ENCODE assay signal across 1 cellular context in the genomic region with DNA sequence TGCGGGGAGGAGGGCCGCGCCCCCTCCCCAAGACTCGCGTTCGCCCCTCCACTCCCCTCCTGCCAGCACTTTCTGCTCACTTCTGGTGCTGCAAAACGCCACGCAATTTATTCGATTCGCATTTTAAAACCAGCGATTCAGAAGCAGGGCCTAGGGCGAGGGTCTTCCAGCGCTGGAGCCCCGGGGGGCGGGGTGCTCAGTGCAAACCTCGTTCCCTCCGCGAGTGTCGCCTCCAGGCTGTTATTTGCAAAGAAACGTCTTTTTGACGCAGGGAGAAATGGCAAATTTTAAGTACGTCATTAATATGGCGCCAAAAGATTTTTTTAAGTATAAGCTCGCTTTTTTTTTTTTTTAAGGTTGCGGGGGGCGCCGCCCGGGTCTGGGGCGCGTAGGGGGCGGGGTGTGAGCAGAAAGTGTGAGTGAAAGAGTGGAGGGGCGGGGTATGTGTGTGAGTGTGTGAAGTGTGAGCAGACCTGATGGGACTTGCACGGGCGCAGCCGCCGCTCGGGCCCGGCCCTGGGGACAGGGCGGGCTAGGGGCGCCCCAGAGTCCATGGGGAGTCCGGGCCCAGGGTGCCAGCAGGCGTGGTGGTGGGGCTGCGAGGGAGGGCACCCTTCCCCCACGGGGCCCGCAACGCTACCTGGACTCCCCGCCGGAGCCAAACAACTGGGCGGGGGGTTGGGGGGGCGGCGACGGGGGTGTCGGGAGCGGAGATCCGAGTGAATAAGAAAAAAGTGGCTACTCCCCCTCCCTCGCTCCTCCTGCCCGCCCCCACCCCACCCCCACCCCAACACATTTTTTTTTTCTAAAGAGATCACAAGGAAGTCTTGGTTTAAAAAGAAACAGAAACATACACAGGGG.
TF ChIP-seq lines count a peak whose summit lies in the region.

A gene (plus strand): TSS at position 845 of the 861 bp plus-strand sequence. CDS start 10,188 bp downstream, outside the sequence.

TF ChIP-seq in HEK293, 187 proteins besides CTCF, POLR2A, EP300 and RAD21 (continued from another document and continues in another):
- TF ChIP-seq, protein P1, sequence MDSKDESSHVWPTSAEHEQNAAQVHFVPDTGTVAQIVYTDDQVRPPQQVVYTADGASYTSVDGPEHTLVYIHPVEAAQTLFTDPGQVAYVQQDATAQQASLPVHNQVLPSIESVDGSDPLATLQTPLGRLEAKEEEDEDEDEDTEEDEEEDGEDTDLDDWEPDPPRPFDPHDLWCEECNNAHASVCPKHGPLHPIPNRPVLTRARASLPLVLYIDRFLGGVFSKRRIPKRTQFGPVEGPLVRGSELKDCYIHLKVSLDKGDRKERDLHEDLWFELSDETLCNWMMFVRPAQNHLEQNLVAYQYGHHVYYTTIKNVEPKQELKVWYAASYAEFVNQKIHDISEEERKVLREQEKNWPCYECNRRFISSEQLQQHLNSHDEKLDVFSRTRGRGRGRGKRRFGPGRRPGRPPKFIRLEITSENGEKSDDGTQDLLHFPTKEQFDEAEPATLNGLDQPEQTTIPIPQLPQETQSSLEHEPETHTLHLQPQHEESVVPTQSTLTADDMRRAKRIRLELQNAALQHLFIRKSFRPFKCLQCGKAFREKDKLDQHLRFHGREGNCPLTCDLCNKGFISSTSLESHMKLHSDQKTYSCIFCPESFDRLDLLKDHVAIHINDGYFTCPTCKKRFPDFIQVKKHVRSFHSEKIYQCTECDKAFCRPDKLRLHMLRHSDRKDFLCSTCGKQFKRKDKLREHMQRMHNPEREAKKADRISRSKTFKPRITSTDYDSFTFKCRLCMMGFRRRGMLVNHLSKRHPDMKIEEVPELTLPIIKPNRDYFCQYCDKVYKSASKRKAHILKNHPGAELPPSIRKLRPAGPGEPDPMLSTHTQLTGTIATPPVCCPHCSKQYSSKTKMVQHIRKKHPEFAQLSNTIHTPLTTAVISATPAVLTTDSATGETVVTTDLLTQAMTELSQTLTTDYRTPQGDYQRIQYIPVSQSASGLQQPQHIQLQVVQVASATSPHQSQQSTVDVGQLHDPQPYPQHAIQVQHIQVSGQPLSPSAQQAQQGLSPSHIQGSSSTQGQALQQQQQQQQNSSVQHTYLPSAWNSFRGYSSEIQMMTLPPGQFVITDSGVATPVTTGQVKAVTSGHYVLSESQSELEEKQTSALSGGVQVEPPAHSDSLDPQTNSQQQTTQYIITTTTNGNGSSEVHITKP (tag by site-specific recombination; IDR thresholded peaks at IDR 0.05), result peak; percentile 8; the same call in 1 of the 2 replicates
- TF ChIP-seq KLF8 (tag by site-specific recombination; IDR thresholded peaks at IDR 0.05), result peak; percentile 83
- TF ChIP-seq, protein P2, sequence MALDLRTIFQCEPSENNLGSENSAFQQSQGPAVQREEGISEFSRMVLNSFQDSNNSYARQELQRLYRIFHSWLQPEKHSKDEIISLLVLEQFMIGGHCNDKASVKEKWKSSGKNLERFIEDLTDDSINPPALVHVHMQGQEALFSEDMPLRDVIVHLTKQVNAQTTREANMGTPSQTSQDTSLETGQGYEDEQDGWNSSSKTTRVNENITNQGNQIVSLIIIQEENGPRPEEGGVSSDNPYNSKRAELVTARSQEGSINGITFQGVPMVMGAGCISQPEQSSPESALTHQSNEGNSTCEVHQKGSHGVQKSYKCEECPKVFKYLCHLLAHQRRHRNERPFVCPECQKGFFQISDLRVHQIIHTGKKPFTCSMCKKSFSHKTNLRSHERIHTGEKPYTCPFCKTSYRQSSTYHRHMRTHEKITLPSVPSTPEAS (tag by site-specific recombination; IDR thresholded peaks at IDR 0.05), result 0 out of 2 replicates have a peak, but pooled peaks have one; percentile 10
- TF ChIP-seq, protein P3, sequence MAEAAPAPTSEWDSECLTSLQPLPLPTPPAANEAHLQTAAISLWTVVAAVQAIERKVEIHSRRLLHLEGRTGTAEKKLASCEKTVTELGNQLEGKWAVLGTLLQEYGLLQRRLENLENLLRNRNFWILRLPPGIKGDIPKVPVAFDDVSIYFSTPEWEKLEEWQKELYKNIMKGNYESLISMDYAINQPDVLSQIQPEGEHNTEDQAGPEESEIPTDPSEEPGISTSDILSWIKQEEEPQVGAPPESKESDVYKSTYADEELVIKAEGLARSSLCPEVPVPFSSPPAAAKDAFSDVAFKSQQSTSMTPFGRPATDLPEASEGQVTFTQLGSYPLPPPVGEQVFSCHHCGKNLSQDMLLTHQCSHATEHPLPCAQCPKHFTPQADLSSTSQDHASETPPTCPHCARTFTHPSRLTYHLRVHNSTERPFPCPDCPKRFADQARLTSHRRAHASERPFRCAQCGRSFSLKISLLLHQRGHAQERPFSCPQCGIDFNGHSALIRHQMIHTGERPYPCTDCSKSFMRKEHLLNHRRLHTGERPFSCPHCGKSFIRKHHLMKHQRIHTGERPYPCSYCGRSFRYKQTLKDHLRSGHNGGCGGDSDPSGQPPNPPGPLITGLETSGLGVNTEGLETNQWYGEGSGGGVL (tag by site-specific recombination; IDR thresholded peaks at IDR 0.05), result peak; percentile 70
- no peak for TF ChIP-seq ZNF529 (tag by site-specific recombination; IDR thresholded peaks at IDR 0.05; ENCODE audit: insufficient replicate concordance)
- TF ChIP-seq ZNF843 (tag by site-specific recombination; IDR thresholded peaks at IDR 0.05), result peak; percentile 42; the same call in 1 of the 2 replicates
- TF ChIP-seq ZBTB8A (tag by site-specific recombination; IDR thresholded peaks at IDR 0.05), result peak; percentile 94
- no peak for TF ChIP-seq ZNF184 (tag by site-specific recombination; IDR thresholded peaks at IDR 0.05)
- no peak for TF ChIP-seq ZNF792 (tag by site-specific recombination; IDR thresholded peaks at IDR 0.05)
- TF ChIP-seq, protein P4, sequence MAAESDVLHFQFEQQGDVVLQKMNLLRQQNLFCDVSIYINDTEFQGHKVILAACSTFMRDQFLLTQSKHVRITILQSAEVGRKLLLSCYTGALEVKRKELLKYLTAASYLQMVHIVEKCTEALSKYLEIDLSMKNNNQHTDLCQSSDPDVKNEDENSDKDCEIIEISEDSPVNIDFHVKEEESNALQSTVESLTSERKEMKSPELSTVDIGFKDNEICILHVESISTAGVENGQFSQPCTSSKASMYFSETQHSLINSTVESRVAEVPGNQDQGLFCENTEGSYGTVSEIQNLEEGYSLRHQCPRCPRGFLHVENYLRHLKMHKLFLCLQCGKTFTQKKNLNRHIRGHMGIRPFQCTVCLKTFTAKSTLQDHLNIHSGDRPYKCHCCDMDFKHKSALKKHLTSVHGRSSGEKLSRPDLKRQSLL (tag by site-specific recombination; IDR thresholded peaks at IDR 0.05), result no peak
- 0 out of 2 replicates have a peak, but pooled peaks have one; percentile 40 for TF ChIP-seq ZNF610 (tag by site-specific recombination; IDR thresholded peaks at IDR 0.05; ENCODE audit: borderline replicate concordance)
- TF ChIP-seq, protein P5, sequence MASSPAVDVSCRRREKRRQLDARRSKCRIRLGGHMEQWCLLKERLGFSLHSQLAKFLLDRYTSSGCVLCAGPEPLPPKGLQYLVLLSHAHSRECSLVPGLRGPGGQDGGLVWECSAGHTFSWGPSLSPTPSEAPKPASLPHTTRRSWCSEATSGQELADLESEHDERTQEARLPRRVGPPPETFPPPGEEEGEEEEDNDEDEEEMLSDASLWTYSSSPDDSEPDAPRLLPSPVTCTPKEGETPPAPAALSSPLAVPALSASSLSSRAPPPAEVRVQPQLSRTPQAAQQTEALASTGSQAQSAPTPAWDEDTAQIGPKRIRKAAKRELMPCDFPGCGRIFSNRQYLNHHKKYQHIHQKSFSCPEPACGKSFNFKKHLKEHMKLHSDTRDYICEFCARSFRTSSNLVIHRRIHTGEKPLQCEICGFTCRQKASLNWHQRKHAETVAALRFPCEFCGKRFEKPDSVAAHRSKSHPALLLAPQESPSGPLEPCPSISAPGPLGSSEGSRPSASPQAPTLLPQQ (tag by site-specific recombination; IDR thresholded peaks at IDR 0.05), result peak; percentile 51; the same call in 1 of the 2 replicates
- no peak for TF ChIP-seq ZBTB1 (tag by site-specific recombination; IDR thresholded peaks at IDR 0.05)
- TF ChIP-seq MEIS1 (CRISPR knock-in tag; IDR thresholded peaks at IDR 0.05; ENCODE audit: borderline replicate concordance), result no peak
- 0 out of 2 replicates have a peak, but pooled peaks have one; percentile 8 for TF ChIP-seq EGR2 (tag by site-specific recombination; IDR thresholded peaks at IDR 0.05; ENCODE audit: low read depth)
- TF ChIP-seq ZNF530 (tag by site-specific recombination; IDR thresholded peaks at IDR 0.05; ENCODE audit: low read depth), result no peak
- no peak for TF ChIP-seq ZNF747 (tag by site-specific recombination; IDR thresholded peaks at IDR 0.05)
- peak; percentile 80 for TF ChIP-seq ZBTB20 (tag by site-specific recombination; IDR thresholded peaks at IDR 0.05)
- TF ChIP-seq, protein P6, sequence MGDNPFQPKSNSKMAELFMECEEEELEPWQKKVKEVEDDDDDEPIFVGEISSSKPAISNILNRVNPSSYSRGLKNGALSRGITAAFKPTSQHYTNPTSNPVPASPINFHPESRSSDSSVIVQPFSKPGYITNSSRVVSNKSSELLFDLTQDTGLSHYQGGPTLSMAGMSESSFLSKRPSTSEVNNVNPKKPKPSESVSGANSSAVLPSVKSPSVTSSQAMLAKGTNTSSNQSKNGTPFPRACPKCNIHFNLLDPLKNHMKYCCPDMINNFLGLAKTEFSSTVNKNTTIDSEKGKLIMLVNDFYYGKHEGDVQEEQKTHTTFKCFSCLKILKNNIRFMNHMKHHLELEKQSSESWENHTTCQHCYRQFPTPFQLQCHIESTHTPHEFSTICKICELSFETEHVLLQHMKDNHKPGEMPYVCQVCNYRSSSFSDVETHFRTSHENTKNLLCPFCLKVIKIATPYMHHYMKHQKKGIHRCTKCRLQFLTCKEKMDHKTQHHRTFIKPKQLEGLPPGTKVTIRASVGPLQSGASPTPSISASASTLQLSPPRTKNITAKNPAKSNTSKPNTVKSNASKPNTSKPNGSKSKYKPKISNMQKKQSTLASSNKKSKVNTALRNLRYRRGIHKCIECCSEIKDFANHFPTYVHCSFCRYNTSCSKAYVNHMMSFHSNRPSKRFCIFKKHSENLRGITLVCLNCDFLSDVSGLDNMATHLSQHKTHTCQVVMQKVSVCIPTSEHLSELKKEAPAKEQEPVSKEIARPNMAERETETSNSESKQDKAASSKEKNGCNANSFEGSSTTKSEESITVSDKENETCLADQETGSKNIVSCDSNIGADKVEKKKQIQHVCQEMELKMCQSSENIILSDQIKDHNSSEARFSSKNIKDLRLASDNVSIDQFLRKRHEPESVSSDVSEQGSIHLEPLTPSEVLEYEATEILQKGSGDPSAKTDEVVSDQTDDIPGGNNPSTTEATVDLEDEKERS (tag by site-specific recombination; IDR thresholded peaks at IDR 0.05), result 0 out of 2 replicates have a peak, but pooled peaks have one; percentile 28
- TF ChIP-seq ZBTB7A (tag by site-specific recombination; IDR thresholded peaks at IDR 0.05; ENCODE audit: low read depth), result 0 out of 2 replicates have a peak, but pooled peaks have one; percentile 73
- no peak for TF ChIP-seq ZNF292 (tag by site-specific recombination; IDR thresholded peaks at IDR 0.05; ENCODE audit: borderline replicate concordance, low read depth)
- TF ChIP-seq ZNF76 (tag by site-specific recombination; IDR thresholded peaks at IDR 0.05; ENCODE audit: borderline replicate concordance, low read depth), result 0 out of 2 replicates have a peak, but pooled peaks have one; percentile 32
- no peak for TF ChIP-seq ZNF239 (tag by site-specific recombination; IDR thresholded peaks at IDR 0.05)
- TF ChIP-seq, protein P7, sequence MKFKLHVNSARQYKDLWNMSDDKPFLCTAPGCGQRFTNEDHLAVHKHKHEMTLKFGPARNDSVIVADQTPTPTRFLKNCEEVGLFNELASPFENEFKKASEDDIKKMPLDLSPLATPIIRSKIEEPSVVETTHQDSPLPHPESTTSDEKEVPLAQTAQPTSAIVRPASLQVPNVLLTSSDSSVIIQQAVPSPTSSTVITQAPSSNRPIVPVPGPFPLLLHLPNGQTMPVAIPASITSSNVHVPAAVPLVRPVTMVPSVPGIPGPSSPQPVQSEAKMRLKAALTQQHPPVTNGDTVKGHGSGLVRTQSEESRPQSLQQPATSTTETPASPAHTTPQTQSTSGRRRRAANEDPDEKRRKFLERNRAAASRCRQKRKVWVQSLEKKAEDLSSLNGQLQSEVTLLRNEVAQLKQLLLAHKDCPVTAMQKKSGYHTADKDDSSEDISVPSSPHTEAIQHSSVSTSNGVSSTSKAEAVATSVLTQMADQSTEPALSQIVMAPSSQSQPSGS (tag by site-specific recombination; IDR thresholded peaks at IDR 0.05; ENCODE audit: low read depth), result peak; percentile 91
- TF ChIP-seq, protein P8, sequence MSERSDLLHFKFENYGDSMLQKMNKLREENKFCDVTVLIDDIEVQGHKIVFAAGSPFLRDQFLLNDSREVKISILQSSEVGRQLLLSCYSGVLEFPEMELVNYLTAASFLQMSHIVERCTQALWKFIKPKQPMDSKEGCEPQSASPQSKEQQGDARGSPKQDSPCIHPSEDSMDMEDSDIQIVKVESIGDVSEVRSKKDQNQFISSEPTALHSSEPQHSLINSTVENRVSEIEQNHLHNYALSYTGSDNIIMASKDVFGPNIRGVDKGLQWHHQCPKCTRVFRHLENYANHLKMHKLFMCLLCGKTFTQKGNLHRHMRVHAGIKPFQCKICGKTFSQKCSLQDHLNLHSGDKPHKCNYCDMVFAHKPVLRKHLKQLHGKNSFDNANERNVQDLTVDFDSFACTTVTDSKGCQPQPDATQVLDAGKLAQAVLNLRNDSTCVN (tag by site-specific recombination; optimal IDR thresholded peaks at IDR 0.05), result no peak
- TF ChIP-seq KLF1 (tag by site-specific recombination; IDR thresholded peaks at IDR 0.05), result peak; percentile 79
- TF ChIP-seq ZNF558 (tag by site-specific recombination; IDR thresholded peaks at IDR 0.05), result no peak
- no peak for TF ChIP-seq TCF7L2 (IDR thresholded peaks at IDR 0.05; ENCODE audit: borderline replicate concordance, low read depth, low read length)
- peak; percentile 34; the same call in 1 of the 2 replicates for TF ChIP-seq YY2 (tag by site-specific recombination; IDR thresholded peaks at IDR 0.05)
- no peak for TF ChIP-seq ZNF473 (tag by site-specific recombination; IDR thresholded peaks at IDR 0.05)
- TF ChIP-seq KLF16 (tag by site-specific recombination; IDR thresholded peaks at IDR 0.05), result peak; percentile 76; the same call in 1 of the 2 replicates
- TF ChIP-seq ZNF114 (tag by site-specific recombination; IDR thresholded peaks at IDR 0.05), result no peak
- TF ChIP-seq, protein P9, sequence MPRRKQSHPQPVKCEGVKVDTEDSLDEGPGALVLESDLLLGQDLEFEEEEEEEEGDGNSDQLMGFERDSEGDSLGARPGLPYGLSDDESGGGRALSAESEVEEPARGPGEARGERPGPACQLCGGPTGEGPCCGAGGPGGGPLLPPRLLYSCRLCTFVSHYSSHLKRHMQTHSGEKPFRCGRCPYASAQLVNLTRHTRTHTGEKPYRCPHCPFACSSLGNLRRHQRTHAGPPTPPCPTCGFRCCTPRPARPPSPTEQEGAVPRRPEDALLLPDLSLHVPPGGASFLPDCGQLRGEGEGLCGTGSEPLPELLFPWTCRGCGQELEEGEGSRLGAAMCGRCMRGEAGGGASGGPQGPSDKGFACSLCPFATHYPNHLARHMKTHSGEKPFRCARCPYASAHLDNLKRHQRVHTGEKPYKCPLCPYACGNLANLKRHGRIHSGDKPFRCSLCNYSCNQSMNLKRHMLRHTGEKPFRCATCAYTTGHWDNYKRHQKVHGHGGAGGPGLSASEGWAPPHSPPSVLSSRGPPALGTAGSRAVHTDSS (tag by site-specific recombination; IDR thresholded peaks at IDR 0.05), result 0 out of 2 replicates have a peak, but pooled peaks have one; percentile 3
- TF ChIP-seq ZNF433 (tag by site-specific recombination; IDR thresholded peaks at IDR 0.05; ENCODE audit: low read depth), result no peak
- TF ChIP-seq HOXA7 (CRISPR knock-in tag; IDR thresholded peaks at IDR 0.05; ENCODE audit: borderline replicate concordance), result no peak
